9 cellular contexts compared by ENCODE assay signal in the genomic region with DNA sequence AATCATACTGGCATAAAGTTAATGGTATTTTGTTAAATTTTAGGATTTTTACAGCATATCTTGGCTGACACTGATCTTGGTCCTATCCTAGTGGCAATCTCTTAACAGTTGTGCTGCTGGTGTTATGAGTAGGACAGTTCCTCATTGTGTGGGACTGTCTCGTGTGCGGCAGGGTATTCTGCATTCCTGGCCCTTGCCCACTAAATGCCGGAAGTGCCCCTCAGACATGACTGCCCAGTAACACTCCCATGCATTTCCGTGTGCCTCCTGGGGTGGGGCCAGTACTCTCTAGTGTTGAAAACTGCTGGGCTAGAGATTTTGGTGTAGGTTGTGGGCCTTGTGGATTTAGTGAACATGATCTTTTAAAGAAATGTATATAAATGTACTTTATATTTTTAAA.
DNase-seq lines count a peak whose midpoint lies in the region; ATAC-seq, FAIRE-seq and TF ChIP-seq lines count a peak whose summit lies in the region.
"Had no signal": no experiment of that assay in that cellular context is flagged by ENCODE, and none has a peak within 500 bp of the region (broad histone marks: within the 10 kb centered on the region; RNA-seq: fewer than 3 reads in every experiment).

No MANE protein-coding gene starts in this region.

- H3K9me2 ChIP-seq in MM.1S (replicated peaks; ENCODE audit: insufficient read depth, low read length): no peaks in the 10 kb centered on the region

- WGBS in HepG2 (ENCODE audit: low lambda C conversion rate): 13% methylated on average over 4 of the region's 4 CpGs

- H4K20me1 ChIP-seq in MM.1S (ENCODE audit: insufficient read depth, low read length): no peaks in the 10 kb centered on the region
- H4K20me1 ChIP-seq in HepG2 (ENCODE audit: insufficient read depth, low read length): no peaks in the 10 kb centered on the region

- H3K36me3 Mint-ChIP-seq in chondrocyte (ENCODE audit: low read depth) (no peaks in the 10 kb centered on the region), type B pancreatic cell (no peaks in the 10 kb centered on the region)
- H3K36me3 Mint-ChIP-seq in activated CD4-positive, alpha-beta T cell treated with anti-CD3 and anti-CD28 coated beads for 36 hours (ENCODE audit: low read depth): no peaks in the 10 kb centered on the region

- TF ChIP-seq RAD21 in HepG2 (CRISPR knock-in tag; IDR thresholded peaks at IDR 0.05): no peak

- TF ChIP-seq CTCF in MM.1S (IDR thresholded peaks at IDR 0.05; ENCODE audit: low read length) (no peak), chondrocyte (IDR thresholded peaks at IDR 0.05) (no peak), HepG2 (CRISPR knock-in tag; IDR thresholded peaks at IDR 0.05) (peak; percentile 18; the same call in 1 of the 2 replicates), type B pancreatic cell (conservative IDR thresholded peaks at IDR 0.05) (no peak)

- peak; percentile 81 for ATAC-seq in HepG2
- no peak for ATAC-seq in activated CD4-positive, alpha-beta T cell treated with anti-CD3 and anti-CD28 coated beads for 36 hours

- H3K4me3 Mint-ChIP-seq in chondrocyte (ENCODE audit: unreplicated experiment) (no peak overlapping the region), type B pancreatic cell (peak overlapping the region; percentile 39)
- no peak overlapping the region for H3K4me3 Mint-ChIP-seq in activated CD4-positive, alpha-beta T cell treated with anti-CD3 and anti-CD28 coated beads for 36 hours

- no peaks in the 10 kb centered on the region for H3K27me3 ChIP-seq in MM.1S (replicated peaks; ENCODE audit: insufficient read depth, low read length)
- H3K27me3 ChIP-seq in HepG2 (ENCODE audit: control insufficient read depth in 1 of 2, insufficient read depth in 2 of 2, low read length in 2 of 2): no peaks in the 10 kb centered on the region

- BruUV-seq in HepG2 (replicated peaks; lab: Mats Ljungman, UMichigan): no TSS peak

- TF ChIP-seq EP300 in HepG2 (IDR thresholded peaks at IDR 0.05; ENCODE audit: low read depth in 2 of 2, low read length in 2 of 2) (no peak), HepG2 (CRISPR knock-in tag; IDR thresholded peaks at IDR 0.05; ENCODE audit: borderline replicate concordance) (no peak)

- H3K4me1 Mint-ChIP-seq in chondrocyte (ENCODE audit: low read depth) (peaks cover 40% of the 10 kb centered on the region), type B pancreatic cell (ENCODE audit: unreplicated experiment) (peaks cover 32% of the 10 kb centered on the region)
- peaks cover 4% of the 10 kb centered on the region for H3K4me1 Mint-ChIP-seq in activated CD4-positive, alpha-beta T cell treated with anti-CD3 and anti-CD28 coated beads for 36 hours

- H3K9ac ChIP-seq in MM.1S (ENCODE audit: low read length) (no peak overlapping the region), HepG2 (ENCODE audit: insufficient read depth, low read depth, low read length) (peak overlapping the region; percentile 42; the same call in 1 of the 2 replicates)

- H3K79me2 ChIP-seq in MM.1S (ENCODE audit: low read length) (peaks cover 3% of the 10 kb centered on the region; the same call in 1 of the 2 replicates), HepG2 (ENCODE audit: insufficient read depth, low read length) (no peaks in the 10 kb centered on the region)

- no peak for FAIRE-seq in HepG2 (lab: Jason Lieb, UNC)
- FAIRE-seq: bronchial epithelial cell had no signal

- H3K36me3 ChIP-seq in MM.1S (replicated peaks; ENCODE audit: insufficient read depth, low read length) (no peaks in the 10 kb centered on the region), HepG2 (replicated peaks in 1 of 2; ENCODE audit: control insufficient read depth in 1 of 2, insufficient read depth in 2 of 2, low read length in 2 of 2) (no peaks in the 10 kb centered on the region)

- TF ChIP-seq POLR2A in HepG2 (IDR thresholded peaks at IDR 0.05; ENCODE audit: insufficient read depth in 1 of 2, low read depth in 2 of 2, low read length in 2 of 2): no peak

- H3K27ac ChIP-seq in MM.1S (ENCODE audit: low read length) (no peak overlapping the region), HepG2 (ENCODE audit: extremely low read length, insufficient read depth, low read length) (peak overlapping the region; percentile 36)

- H3K4me1 ChIP-seq in MM.1S (ENCODE audit: low read length) (peaks cover 7% of the 10 kb centered on the region), HepG2 (ENCODE audit: insufficient read depth, low read length) (peaks cover 39% of the 10 kb centered on the region)

- CTCF ChIA-PET in HepG2 (lab: Yijun Ruan, JAX; ENCODE audit: low intra/inter-chr PET ratio, low total read pairs): interaction anchor here (0.7 to 3.2 kb wide), 11 partner anchors 33 to 395 kb away, joined by 3 to 64 read pairs (median 4); no protein-coding TSS in a partner anchor
- CTCF ChIA-PET in activated CD4-positive, alpha-beta T cell treated with anti-CD3 and anti-CD28 coated beads for 36 hours (lab: Charles Lee): interaction anchor here (0.7 to 2.1 kb wide), 4 partner anchors 17 to 197 kb away, joined by 3 to 6 read pairs (median 4); no protein-coding TSS in a partner anchor

- POLR2A ChIA-PET in HepG2 (lab: Yijun Ruan, JAX): interaction anchor here (0.9 to 3.2 kb wide), 2 partner anchors 69 to 94 kb away, joined by 3 to 11 read pairs; no protein-coding TSS in a partner anchor
- POLR2A ChIA-PET in activated CD4-positive, alpha-beta T cell treated with anti-CD3 and anti-CD28 coated beads for 36 hours (lab: Charles Lee): no interaction called here

- H3K4me2 ChIP-seq in MM.1S (ENCODE audit: low read depth, low read length) (peak overlapping the region; percentile 40; the same call in 1 of the 2 replicates), HepG2 (ENCODE audit: low read depth, low read length) (peak overlapping the region; percentile 70)

- peak overlapping the region; percentile 65 for H3K27ac Mint-ChIP-seq in chondrocyte (ENCODE audit: unreplicated experiment)
- no peak overlapping the region for H3K27ac Mint-ChIP-seq in type B pancreatic cell
- no peak overlapping the region for H3K27ac Mint-ChIP-seq in activated CD4-positive, alpha-beta T cell treated with anti-CD3 and anti-CD28 coated beads for 36 hours

- H2AFZ ChIP-seq in MM.1S (ENCODE audit: low read length) (no peak overlapping the region), HepG2 (ENCODE audit: low read length) (no peak overlapping the region)

- in situ Hi-C loops in HepG2 (cut with HindIII; ENCODE audit: extremely low pct_ligation_motif_present, low pct_unique_long_range_greater_than_20kb): loop anchor here (5.0 to 10.0 kb wide), 3 partner anchors 90 to 193 kb away; no protein-coding TSS in a partner anchor

- H3K9me3 Mint-ChIP-seq in chondrocyte (ENCODE audit: low read depth) (no peaks in the 10 kb centered on the region), type B pancreatic cell (no peaks in the 10 kb centered on the region)
- H3K9me3 Mint-ChIP-seq in activated CD4-positive, alpha-beta T cell treated with anti-CD3 and anti-CD28 coated beads for 36 hours (ENCODE audit: low read depth): no peaks in the 10 kb centered on the region

- H3K27me3 Mint-ChIP-seq in chondrocyte (ENCODE audit: low read depth) (no peaks in the 10 kb centered on the region), type B pancreatic cell (no peaks in the 10 kb centered on the region)
- H3K27me3 Mint-ChIP-seq in activated CD4-positive, alpha-beta T cell treated with anti-CD3 and anti-CD28 coated beads for 36 hours: no peaks in the 10 kb centered on the region

- H3K9me3 ChIP-seq in MM.1S (replicated peaks; ENCODE audit: insufficient read depth, low read length) (no peaks in the 10 kb centered on the region), HepG2 (ENCODE audit: low read length) (no peaks in the 10 kb centered on the region)

- 0 out of 2 replicates have a peak, but pooled peaks cover 3% of the 10 kb centered on the region for H3F3A ChIP-seq in MM.1S (ENCODE audit: insufficient read depth, low read length)

- DNase-seq in MM.1S (no peak), chondrocyte (ENCODE audit: low spot score) (no peak), HepG2 (ENCODE audit: low spot score) (peak; percentile 65), type B pancreatic cell (ENCODE audit: extremely low spot score, unreplicated experiment) (no peak), activated gamma-delta T cell (lab: John Stamatoyannopoulos, UW) (no peak), midbrain (lab: John Stamatoyannopoulos, UW) (no peak), SK-N-DZ (ENCODE audit: low spot score) (no peak)
- no peak for DNase-seq in activated CD4-positive, alpha-beta T cell treated with anti-CD3 and anti-CD28 coated beads for 36 hours

- no peak overlapping the region for H3K4me3 ChIP-seq in MM.1S (ENCODE audit: low read length)
- H3K4me3 ChIP-seq in HepG2 (replicated peaks in 1 of 3; ENCODE audit: insufficient read depth in 1 of 3, low read depth in 2 of 3, low read length in 3 of 3): peak overlapping the region in 2 of 3 experiments; percentile 17 to 26; a peak in 4 of 6 replicates

- intact Hi-C loops in HepG2 (cut with micrococcal nuclease; ENCODE audit: unreplicated experiment): loop anchor here (1.0 kb wide), 4 partner anchors 68 to 150 kb away; no protein-coding TSS in a partner anchor
- intact Hi-C loops in activated CD4-positive, alpha-beta T cell treated with anti-CD3 and anti-CD28 coated beads for 36 hours (cut with DNase I, micrococcal nuclease): loop anchor here (2.0 to 10.0 kb wide), 6 partner anchors 42 to 388 kb away; no protein-coding TSS in a partner anchor

TF ChIP-seq in HepG2, 621 proteins besides CTCF, POLR2A, EP300 and RAD21 (continues in another document):
- TF ChIP-seq ZFP1 (CRISPR knock-in tag; IDR thresholded peaks at IDR 0.05): 0 out of 2 replicates have a peak, but pooled peaks have one; percentile 4
